In the genomic region with DNA sequence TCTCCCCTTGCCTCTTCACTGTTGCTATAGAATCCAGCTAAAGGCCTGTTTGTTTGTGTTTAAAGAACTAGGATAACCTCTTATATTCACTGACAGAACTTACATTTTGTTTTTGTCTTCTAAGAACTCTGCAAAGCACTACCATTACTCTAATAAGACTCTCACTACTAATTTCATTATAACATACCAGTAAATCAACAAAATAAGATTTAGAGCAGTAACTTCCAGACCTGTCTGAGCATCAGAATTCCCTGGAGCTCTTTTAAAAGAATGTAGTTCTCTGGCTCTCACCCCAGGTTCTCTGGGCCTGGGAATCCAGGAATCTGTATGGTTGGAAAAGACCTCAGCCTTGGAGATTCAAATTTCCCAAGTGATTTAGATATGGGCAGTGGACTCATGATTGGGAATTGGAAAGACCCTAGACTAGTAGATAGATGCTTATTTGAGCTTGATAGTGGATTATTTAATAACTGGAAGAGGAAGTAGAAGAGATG, we compare ENCODE assay signal across 22 cellular contexts.
"Had no signal": no experiment of that assay in that cellular context is flagged by ENCODE, and none has a peak within 500 bp of the region (broad histone marks: within the 10 kb centered on the region; RNA-seq: fewer than 3 reads in every experiment).

No MANE protein-coding gene starts in this region.

- H3K9me3 ChIP-seq: esophagus muscularis mucosa, gastroesophageal sphincter, heart left ventricle, sigmoid colon, vagina had no signal

- H3K27ac ChIP-seq: dorsolateral prefrontal cortex, esophagus muscularis mucosa, gastroesophageal sphincter, heart left ventricle, sigmoid colon, vagina had no signal

- H3K4me3 ChIP-seq: dorsolateral prefrontal cortex, esophagus muscularis mucosa, gastroesophageal sphincter, heart left ventricle, sigmoid colon, vagina had no signal

- H3K27me3 Mint-ChIP-seq: activated CD4-positive, alpha-beta memory T cell treated with anti-CD3 and anti-CD28 coated beads for 36 hours; activated naive CD4-positive, alpha-beta T cell treated with anti-CD3 and anti-CD28 coated beads, Interleukin-2, amount 50 U/mL, for 24 hours; effector memory CD8-positive, alpha-beta T cell; progenitor cell of endocrine pancreas; stimulated activated naive B cell treated with anti-CD40 and anti-IgM and Interleukin-4, amounts not matched to agents 10 μg/mL and 1 μg/mL and 100 μg/mL, for 72 hours; type B pancreatic cell had no signal

- H3K9me3 Mint-ChIP-seq: activated CD4-positive, alpha-beta memory T cell treated with anti-CD3 and anti-CD28 coated beads for 36 hours; activated naive CD4-positive, alpha-beta T cell treated with anti-CD3 and anti-CD28 coated beads, Interleukin-2, amount 50 U/mL, for 24 hours; effector memory CD8-positive, alpha-beta T cell; stimulated activated naive B cell treated with anti-CD40 and anti-IgM and Interleukin-4, amounts not matched to agents 10 μg/mL and 1 μg/mL and 100 μg/mL, for 72 hours; T-helper 1 cell treated with Interleukin-12 subunit alpha and Interleukin-12 subunit beta and Interleukin-4 antibody, amounts not matched to agents 30 μg/mL and 1 μg/mL, for 36 hours; type B pancreatic cell had no signal

- H3K4me3 Mint-ChIP-seq: activated CD4-positive, alpha-beta memory T cell treated with anti-CD3 and anti-CD28 coated beads for 36 hours; activated naive CD4-positive, alpha-beta T cell treated with anti-CD3 and anti-CD28 coated beads, Interleukin-2, amount 50 U/mL, for 24 hours; effector memory CD8-positive, alpha-beta T cell; stimulated activated naive B cell treated with anti-CD40 and anti-IgM and Interleukin-4, amounts not matched to agents 10 μg/mL and 1 μg/mL and 100 μg/mL, for 72 hours; T-helper 1 cell treated with Interleukin-12 subunit alpha and Interleukin-12 subunit beta and Interleukin-4 antibody, amounts not matched to agents 30 μg/mL and 1 μg/mL, for 36 hours; type B pancreatic cell had no signal

- H3K27ac Mint-ChIP-seq: activated CD4-positive, alpha-beta memory T cell treated with anti-CD3 and anti-CD28 coated beads for 36 hours; activated naive CD4-positive, alpha-beta T cell treated with anti-CD3 and anti-CD28 coated beads, Interleukin-2, amount 50 U/mL, for 24 hours; effector memory CD8-positive, alpha-beta T cell; progenitor cell of endocrine pancreas; stimulated activated naive B cell treated with anti-CD40 and anti-IgM and Interleukin-4, amounts not matched to agents 10 μg/mL and 1 μg/mL and 100 μg/mL, for 72 hours; T-helper 1 cell treated with Interleukin-12 subunit alpha and Interleukin-12 subunit beta and Interleukin-4 antibody, amounts not matched to agents 30 μg/mL and 1 μg/mL, for 36 hours; type B pancreatic cell had no signal

- H3K4me1 ChIP-seq: esophagus muscularis mucosa, gastroesophageal sphincter had no signal

- H3K36me3 ChIP-seq: esophagus muscularis mucosa, gastroesophageal sphincter, heart left ventricle, sigmoid colon, vagina had no signal

- DNase-seq: activated CD4-positive, alpha-beta memory T cell treated with anti-CD3 and anti-CD28 coated beads for 36 hours; activated CD4-positive, alpha-beta T cell treated with anti-CD3 and anti-CD28 coated beads for 48 hours; activated gamma-delta T cell treated with Interleukin-2 at 50 U/mL for 16 hours; aorta; central memory CD4-positive, alpha-beta T cell; dorsolateral prefrontal cortex; effector memory CD8-positive, alpha-beta T cell; heart left ventricle; left cardiac atrium; occipital lobe; retina; sigmoid colon; stimulated activated CD4-positive, alpha-beta T cell treated with anti-CD3 and anti-CD28 coated beads, Interleukin-2, amount 100 ng/mL, for 48 hours; stimulated activated CD8-positive, alpha-beta memory T cell treated with anti-CD3 and anti-CD28 coated beads, Interleukin-4, amount 100 ng/mL, for 48 hours; stimulated activated naive B cell treated with anti-CD40 and anti-IgM and Interleukin-4, amounts not matched to agents 10 μg/mL and 1 μg/mL and 100 μg/mL, for 72 hours had no signal

- ATAC-seq: effector memory CD8-positive, alpha-beta T cell; gastroesophageal sphincter; heart left ventricle; left cardiac atrium; stimulated activated naive B cell treated with anti-CD40 and anti-IgM and Interleukin-4, amounts not matched to agents 10 μg/mL and 1 μg/mL and 100 μg/mL, for 72 hours had no signal
